ENCODE assay signal across 17 cellular contexts in genomic region chr17:1676401-1676800, GRCh38. TPM values are rescaled to one million over a fixed set of nuclear protein-coding genes. Genes with fewer than 3 reads are reported as not detected.
DNase-seq lines count a peak whose midpoint lies in the region; ATAC-seq lines count a peak whose summit lies in the region.
"Had no signal": no experiment of that assay in that cellular context is flagged by ENCODE, and none has a peak within 500 bp of the region (broad histone marks: within the 10 kb centered on the region; RNA-seq: fewer than 3 reads in every experiment).

No MANE protein-coding gene starts in this region.

- no peak overlapping the region for H3K4me3 Mint-ChIP-seq in activated T-cell treated with anti-CD3 and anti-CD28 coated beads, Interleukin-2, amount 50 U/mL, for 24 hours
- no peak overlapping the region for H3K4me3 Mint-ChIP-seq in T-helper 17 cell
- H3K4me3 Mint-ChIP-seq in natural killer cell treated with Interleukin-12 subunit alpha and Interleukin-12 subunit beta and Interleukin-15 and Interleukin-18, amount 100 ng/mL, for 72 hours, result no peak overlapping the region
- H3K4me3 Mint-ChIP-seq: CD14-positive monocyte; CD8-positive, alpha-beta T cell had no signal

- H3K27me3 Mint-ChIP-seq in activated T-cell treated with anti-CD3 and anti-CD28 coated beads, Interleukin-2, amount 50 U/mL, for 24 hours, result no peaks in the 10 kb centered on the region
- no peaks in the 10 kb centered on the region for H3K27me3 Mint-ChIP-seq in T-helper 17 cell
- no peaks in the 10 kb centered on the region for H3K27me3 Mint-ChIP-seq in natural killer cell treated with Interleukin-12 subunit alpha and Interleukin-12 subunit beta and Interleukin-15 and Interleukin-18, amount 100 ng/mL, for 72 hours

- H3K4me1 Mint-ChIP-seq in activated T-cell treated with anti-CD3 and anti-CD28 coated beads, Interleukin-2, amount 50 U/mL, for 24 hours (ENCODE audit: low read depth), result peaks cover 17% of the 10 kb centered on the region
- peaks cover 26% of the 10 kb centered on the region for H3K4me1 Mint-ChIP-seq in T-helper 17 cell
- H3K4me1 Mint-ChIP-seq in natural killer cell treated with Interleukin-12 subunit alpha and Interleukin-12 subunit beta and Interleukin-15 and Interleukin-18, amount 100 ng/mL, for 72 hours (ENCODE audit: low read depth in 2 of 2), result peaks cover 12 to 21% of the 10 kb centered on the region in 2 donors
- H3K4me1 Mint-ChIP-seq: CD14-positive monocyte had no signal

- no peak for DNase-seq in activated T-cell treated with anti-CD3 and anti-CD28 coated beads, Interleukin-2, amount 50 U/mL, for 24 hours
- DNase-seq in activated T-cell treated with anti-CD3 and anti-CD28 coated beads for 4 hours (no peak), T-helper 17 cell (no peak), GM19240 (ENCODE audit: insufficient read length, low spot score) (no peak), T-helper 9 cell (no peak), SW480 (ENCODE audit: low spot score) (no peak)
- DNase-seq in natural killer cell treated with Interleukin-12 subunit alpha and Interleukin-12 subunit beta and Interleukin-15 and Interleukin-18, amount 100 ng/mL, for 72 hours (ENCODE audit: low spot score), result peak; percentile 6
- DNase-seq: AML-193; CD8-positive, alpha-beta T cell; DMS 273 treated with DMSO at 0.1 percent for 48 hours; DMS53; GM23248; KG1 had no signal

- peak overlapping the region; percentile 11 for H3K27ac Mint-ChIP-seq in activated T-cell treated with anti-CD3 and anti-CD28 coated beads, Interleukin-2, amount 50 U/mL, for 24 hours
- peak overlapping the region; percentile 66 for H3K27ac Mint-ChIP-seq in T-helper 17 cell
- H3K27ac Mint-ChIP-seq in natural killer cell treated with Interleukin-12 subunit alpha and Interleukin-12 subunit beta and Interleukin-15 and Interleukin-18, amount 100 ng/mL, for 72 hours, result no peak overlapping the region
- H3K27ac Mint-ChIP-seq: CD8-positive, alpha-beta T cell had no signal

- no peaks in the 10 kb centered on the region for H3K9me3 Mint-ChIP-seq in activated T-cell treated with anti-CD3 and anti-CD28 coated beads, Interleukin-2, amount 50 U/mL, for 24 hours
- no peaks in the 10 kb centered on the region for H3K9me3 Mint-ChIP-seq in natural killer cell treated with Interleukin-12 subunit alpha and Interleukin-12 subunit beta and Interleukin-15 and Interleukin-18, amount 100 ng/mL, for 72 hours
- H3K9me3 Mint-ChIP-seq: CD8-positive, alpha-beta T cell had no signal

- peaks cover 97% of the 10 kb centered on the region for H3K36me3 Mint-ChIP-seq in activated T-cell treated with anti-CD3 and anti-CD28 coated beads, Interleukin-2, amount 50 U/mL, for 24 hours (ENCODE audit: low read depth)
- H3K36me3 Mint-ChIP-seq in T-helper 17 cell (ENCODE audit: low read depth), result peaks cover 17% of the 10 kb centered on the region
- peaks cover 46% of the 10 kb centered on the region for H3K36me3 Mint-ChIP-seq in natural killer cell treated with Interleukin-12 subunit alpha and Interleukin-12 subunit beta and Interleukin-15 and Interleukin-18, amount 100 ng/mL, for 72 hours

- no peak for ATAC-seq in T-helper 17 cell
- no peak for ATAC-seq in natural killer cell treated with Interleukin-12 subunit alpha and Interleukin-12 subunit beta and Interleukin-15 and Interleukin-18, amount 100 ng/mL, for 72 hours
- ATAC-seq: A549; CD8-positive, alpha-beta T cell had no signal

- H3K9me3 ChIP-seq in T-helper 17 cell (ENCODE audit: control insufficient read depth, low read length, poor library complexity, severe bottlenecking), result no peaks in the 10 kb centered on the region
- H3K9me3 ChIP-seq: A549, BLaER1, HAP-1 had no signal

RNA-seq across cellular contexts. Expression of gene PRPF8, which starts 8.3 kb away (rescaled TPM):
- total RNA-seq in T-helper 17 cell, result 100 to 1,000 TPM; 451 to 472 TPM
- 100 to 1,000 TPM; 348 to 422 TPM for total RNA-seq in natural killer cell treated with Interleukin-12 subunit alpha and Interleukin-12 subunit beta and Interleukin-15 and Interleukin-18, amount 100 ng/mL, for 72 hours

RNA-seq across cellular contexts. Expression of gene RILP, which starts 26.7 kb away (rescaled TPM):
- total RNA-seq in T-helper 17 cell, result 1 to 10 TPM; 2.3 to 3.0 TPM
- total RNA-seq in natural killer cell treated with Interleukin-12 subunit alpha and Interleukin-12 subunit beta and Interleukin-15 and Interleukin-18, amount 100 ng/mL, for 72 hours, result 1 to 10 TPM; 1.2 to 3.1 TPM

RNA-seq across cellular contexts. Expression of gene SCARF1, which starts 30.9 kb away (rescaled TPM):
- total RNA-seq in T-helper 17 cell, result 1 to 10 TPM; 1.6 to 2.3 TPM
- 1 to 10 TPM; 3.6 to 4.1 TPM for total RNA-seq in natural killer cell treated with Interleukin-12 subunit alpha and Interleukin-12 subunit beta and Interleukin-15 and Interleukin-18, amount 100 ng/mL, for 72 hours
- total RNA-seq: GM23248 had no signal

RNA-seq across cellular contexts. Expression of gene TLCD2, which starts 33.8 kb away (rescaled TPM):
- total RNA-seq in T-helper 17 cell, result 1 to 10 TPM in 1 of 2 donors, under 1 TPM in 1; 0.26 to 1.4 TPM
- total RNA-seq in natural killer cell treated with Interleukin-12 subunit alpha and Interleukin-12 subunit beta and Interleukin-15 and Interleukin-18, amount 100 ng/mL, for 72 hours, result under 1 TPM; 0.17 to 0.78 TPM

RNA-seq across cellular contexts. Expression of gene SLC43A2, which starts 47.8 kb away (rescaled TPM):
- total RNA-seq in T-helper 17 cell, result 1 to 10 TPM; 5.1 to 7.4 TPM
- total RNA-seq in natural killer cell treated with Interleukin-12 subunit alpha and Interleukin-12 subunit beta and Interleukin-15 and Interleukin-18, amount 100 ng/mL, for 72 hours, result 1 to 10 TPM; 4.9 to 5.0 TPM

Comparison
In these comparisons a context has a peak if more than half of its experiments do, and no peak if none do; other contexts are left out.
1. H3K27ac Mint-ChIP-seq: peak in activated T-cell treated with anti-CD3 and anti-CD28 coated beads, Interleukin-2, amount 50 U/mL, for 24 hours (single experiment) and T-helper 17 cell (single experiment); none in natural killer cell treated with Interleukin-12 subunit alpha and Interleukin-12 subunit beta and Interleukin-15 and Interleukin-18, amount 100 ng/mL, for 72 hours (0 of 2).